In genomic region chr7:150383710-150384397, GRCh38 we compare ENCODE assay signal across 10 cellular contexts. TPM values are rescaled to one million over a fixed set of nuclear protein-coding genes. Genes with fewer than 3 reads are reported as not detected.
A peak's percentile ranks its signal among the peaks of the same experiment; 100 is the strongest.
DNase-seq lines count a peak whose midpoint lies in the region; ATAC-seq and TF ChIP-seq lines count a peak whose summit lies in the region.
"Had no signal": no experiment of that assay in that cellular context is flagged by ENCODE, and none has a peak within 500 bp of the region (broad histone marks: within the 10 kb centered on the region; RNA-seq: fewer than 3 reads in every experiment).

No MANE protein-coding gene starts in this region.

- H3K27ac ChIP-seq in HUES6 (ENCODE audit: low read depth, low read length) (peak overlapping the region; percentile 86), rectal smooth muscle tissue (ENCODE audit: low read depth, low read length) (peak overlapping the region; percentile 6), mammary epithelial cell (ENCODE audit: insufficient read depth, low read depth, low read length) (no peak overlapping the region), smooth muscle cell (ENCODE audit: low read depth) (no peak overlapping the region)
- H3K27ac ChIP-seq: lower lobe of right lung had no signal

- H3K4me1 ChIP-seq in HUES6 (ENCODE audit: control insufficient read depth, insufficient read depth, low read length): peaks cover 62% of the 10 kb centered on the region
- H3K4me1 ChIP-seq in rectal smooth muscle tissue (ENCODE audit: control insufficient read depth, insufficient read depth, low read length): peaks cover 11% of the 10 kb centered on the region
- H3K4me1 ChIP-seq in mammary epithelial cell (ENCODE audit: insufficient read depth, low read length): peaks cover 20% of the 10 kb centered on the region
- H3K4me1 ChIP-seq in smooth muscle cell (ENCODE audit: low read depth): peaks cover 66% of the 10 kb centered on the region

- H4K20me1 ChIP-seq in mammary epithelial cell (ENCODE audit: insufficient read depth, low read length): no peaks in the 10 kb centered on the region
- H4K20me1 ChIP-seq in smooth muscle cell (ENCODE audit: low read depth): peaks cover 61% of the 10 kb centered on the region

- 40% methylated on average over 6 of the region's 22 CpGs for WGBS in mammary epithelial cell (ENCODE audit: low coverage, missing lambda C conversion rate)
- WGBS in smooth muscle cell (ENCODE audit: low lambda C conversion rate): 64% methylated on average over 21 of the region's 22 CpGs

- H3K4me3 ChIP-seq in HUES6 (ENCODE audit: low read depth, low read length) (peak overlapping the region; percentile 32; the same call in 1 of the 2 replicates), rectal smooth muscle tissue (ENCODE audit: low read length) (no peak overlapping the region), mammary epithelial cell (replicated peaks in 1 of 3; ENCODE audit: insufficient read depth in 1 of 3, low read depth in 2 of 3, low read length in 3 of 3) (no peak overlapping the region), smooth muscle cell (no peak overlapping the region)
- H3K4me3 ChIP-seq: lower lobe of right lung had no signal

- H2AFZ ChIP-seq in mammary epithelial cell (ENCODE audit: low read depth, low read length): no peak overlapping the region
- H2AFZ ChIP-seq in smooth muscle cell (ENCODE audit: low read depth): no peak overlapping the region

- intact Hi-C loops in head of caudate nucleus (cut with DNase I): no loop called here
- intact Hi-C loops in mammary epithelial cell (cut with micrococcal nuclease): no loop called here

- peak overlapping the region; percentile 47 for H3K9ac ChIP-seq in HUES6 (ENCODE audit: low read length)
- no peak overlapping the region for H3K9ac ChIP-seq in rectal smooth muscle tissue (ENCODE audit: low read length)
- H3K9ac ChIP-seq in mammary epithelial cell (ENCODE audit: insufficient read depth, low read length): no peak overlapping the region
- H3K9ac ChIP-seq in smooth muscle cell (ENCODE audit: low read depth): no peak overlapping the region

- no TSS peak for BruUV-seq in mammary epithelial cell (replicated peaks; lab: Mats Ljungman, UMichigan)

- TF ChIP-seq CTCF in mammary epithelial cell (conservative IDR thresholded peaks at IDR 0.05 in 1 of 2, IDR thresholded peaks at IDR 0.05 in 1 of 2; ENCODE audit: extremely low read depth in 1 of 2, insufficient read depth in 1 of 2, low read depth in 1 of 2, low read length in 2 of 2) (no peak), smooth muscle cell (IDR thresholded peaks at IDR 0.05; ENCODE audit: borderline replicate concordance, insufficient read depth, poor library complexity, severe bottlenecking) (no peak)

- H3K9me3 ChIP-seq in HUES6 (ENCODE audit: control insufficient read depth, insufficient read depth, low read depth, low read length) (no peaks in the 10 kb centered on the region), mammary epithelial cell (replicated peaks; ENCODE audit: insufficient read depth, low read length) (no peaks in the 10 kb centered on the region), smooth muscle cell (replicated peaks; ENCODE audit: low read depth) (no peaks in the 10 kb centered on the region)
- H3K9me3 ChIP-seq: lower lobe of right lung had no signal

- peaks cover 4% of the 10 kb centered on the region for H3K79me2 ChIP-seq in mammary epithelial cell (ENCODE audit: insufficient read depth, low read length)
- peaks cover 27% of the 10 kb centered on the region for H3K79me2 ChIP-seq in smooth muscle cell (ENCODE audit: low read depth)

- dilution Hi-C loops in mammary epithelial cell (cut with HindIII; ENCODE audit: low sequenced_read_pairs): no loop called here

- in situ Hi-C loops in mammary epithelial cell (cut with MboI; ENCODE audit: low sequenced_read_pairs in 2 of 2): no loop called here

- H3K4me2 ChIP-seq in mammary epithelial cell (ENCODE audit: insufficient read depth, low read depth, low read length) (no peak overlapping the region), smooth muscle cell (no peak overlapping the region)

- ATAC-seq in HG02610 (IDR thresholded peaks at IDR 0.05; ENCODE audit: unreplicated experiment) (no peak), HG03097 (IDR thresholded peaks at IDR 0.05; ENCODE audit: low FRiP score, unreplicated experiment) (no peak)
- ATAC-seq: T-helper 17 cell had no signal

- CTCF ChIA-PET in mammary epithelial cell (lab: Charles Lee; ENCODE audit: low non-redundant PET): no interaction called here

- peaks cover 9% of the 10 kb centered on the region; the same call in 1 of the 2 replicates for H3K36me3 ChIP-seq in HUES6 (ENCODE audit: control insufficient read depth, insufficient read depth, low read length)
- no peaks in the 10 kb centered on the region for H3K36me3 ChIP-seq in rectal smooth muscle tissue (ENCODE audit: control insufficient read depth, insufficient read depth, low read length)
- peaks cover 1% of the 10 kb centered on the region for H3K36me3 ChIP-seq in mammary epithelial cell (ENCODE audit: insufficient read depth, low read length)
- no peaks in the 10 kb centered on the region for H3K36me3 ChIP-seq in smooth muscle cell (ENCODE audit: low read depth)
- H3K36me3 ChIP-seq: lower lobe of right lung had no signal

- DNase-seq in NCI-H774 (lab: John Stamatoyannopoulos, UW) (peak; percentile 95), head of caudate nucleus (peak; percentile 88 to 100 (median 97)), mammary epithelial cell (no peak), smooth muscle cell (lab: John Stamatoyannopoulos, UW; ENCODE audit: unreplicated experiment) (no peak)
- DNase-seq: lower lobe of right lung, T-helper 17 cell had no signal

- H3K27me3 ChIP-seq in HUES6 (ENCODE audit: control insufficient read depth, insufficient read depth, low read length) (no peaks in the 10 kb centered on the region), rectal smooth muscle tissue (ENCODE audit: control insufficient read depth, insufficient read depth, low read length) (no peaks in the 10 kb centered on the region), mammary epithelial cell (ENCODE audit: insufficient read depth, low read length) (no peaks in the 10 kb centered on the region), smooth muscle cell (ENCODE audit: low read depth) (no peaks in the 10 kb centered on the region)

- no peaks in the 10 kb centered on the region for H3F3A ChIP-seq in smooth muscle cell (ENCODE audit: low read depth)

RNA-seq across cellular contexts. Expression of gene ZNF775, which starts 4.7 kb away (rescaled TPM):
- total RNA-seq in mammary epithelial cell (1 to 10 TPM; 2.0 to 2.3 TPM), smooth muscle cell (4.7 and 5.9 TPM in 2 replicates)
- polyA plus RNA-seq in mammary epithelial cell (1.1 TPM), smooth muscle cell (16.8 and 23.8 TPM in 2 replicates)
- polyA minus RNA-seq in mammary epithelial cell: 2.6 TPM

RNA-seq across cellular contexts. Expression of gene REPIN1, which starts 15.2 kb away (rescaled TPM):
- total RNA-seq in mammary epithelial cell (10 to 100 TPM in 1 of 2 donors, 1 to 10 TPM in 1; 5.6 to 33.5 TPM), smooth muscle cell (39.4 and 60.9 TPM in 2 replicates)
- polyA plus RNA-seq in mammary epithelial cell (3.9 TPM), smooth muscle cell (55.5 and 68.1 TPM in 2 replicates)
- polyA minus RNA-seq in mammary epithelial cell: 4.7 TPM

RNA-seq across cellular contexts. Expression of gene RARRES2, which starts 42.4 kb away (rescaled TPM):
- total RNA-seq in mammary epithelial cell (under 1 TPM in 1 of 2 donors, not detected in 1; 0.17 TPM), smooth muscle cell (23.6 and 23.8 TPM in 2 replicates)
- polyA plus RNA-seq in mammary epithelial cell (0.23 TPM), smooth muscle cell (31.8 and 37.5 TPM in 2 replicates)
- polyA minus RNA-seq in mammary epithelial cell: not detected
- total RNA-seq: T-helper 17 cell had no signal

Comparison
In these comparisons a context has a peak if more than half of its experiments do, and no peak if none do; other contexts are left out.
1. H3K27ac ChIP-seq: peak in HUES6 (single experiment) and rectal smooth muscle tissue (single experiment); none in mammary epithelial cell (single experiment) and smooth muscle cell (single experiment).
2. DNase-seq: peak in NCI-H774 (single experiment) and head of caudate nucleus (42 of 42); none in mammary epithelial cell (single experiment) and smooth muscle cell (single experiment).
3. RNA of gene RARRES2, which starts 42.4 kb away (total RNA-seq): 23.6 to 23.8 TPM in smooth muscle cell; 0.17 TPM in mammary epithelial cell; every median in the first group is over 10 times any median in the second.